Comparison of ENCODE assay signal across 19 cellular contexts in genomic region chr11:761526-762108, GRCh38. TPM values are rescaled to one million over a fixed set of nuclear protein-coding genes. Genes with fewer than 3 reads are reported as not detected.
DNase-seq lines count a peak whose midpoint lies in the region; ATAC-seq, FAIRE-seq and TF ChIP-seq lines count a peak whose summit lies in the region.
"Had no signal": no experiment of that assay in that cellular context is flagged by ENCODE, and none has a peak within 500 bp of the region (broad histone marks: within the 10 kb centered on the region; RNA-seq: fewer than 3 reads in every experiment).

No MANE protein-coding gene starts in this region.

- H2AFZ ChIP-seq in HepG2 (ENCODE audit: low read length): no peak overlapping the region

- in situ Hi-C loops in HepG2 (cut with HindIII; ENCODE audit: extremely low pct_ligation_motif_present, low pct_unique_long_range_greater_than_20kb): no loop called here

- FAIRE-seq in HepG2 (lab: Jason Lieb, UNC): no peak

- H3K36me3 ChIP-seq in HepG2 (replicated peaks in 1 of 2; ENCODE audit: control insufficient read depth in 1 of 2, insufficient read depth in 2 of 2, low read length in 2 of 2) (peaks cover 21 to 75% of the 10 kb centered on the region in 2 experiments), right lobe of liver (peaks cover 0 to 88% (median 28%) of the 10 kb centered on the region in 4 donors), breast epithelium (no peaks in the 10 kb centered on the region)

- no peaks in the 10 kb centered on the region for H3K27me3 Mint-ChIP-seq in type B pancreatic cell
- H3K27me3 Mint-ChIP-seq: activated naive CD8-positive, alpha-beta T cell treated with anti-CD3 and anti-CD28 coated beads, Interleukin-2, amount 50 U/mL, for 24 hours; CD8-positive, alpha-beta memory T cell; naive thymus-derived CD8-positive, alpha-beta T cell; progenitor cell of endocrine pancreas had no signal

- TF ChIP-seq EP300 in HepG2 (IDR thresholded peaks at IDR 0.05; ENCODE audit: low read depth in 2 of 2, low read length in 2 of 2) (no peak), HepG2 (CRISPR knock-in tag; IDR thresholded peaks at IDR 0.05; ENCODE audit: borderline replicate concordance) (no peak)

- TSS peak; percentile 32 for BruUV-seq in HepG2 (replicated peaks; lab: Mats Ljungman, UMichigan)

- H3K79me2 ChIP-seq in HepG2 (ENCODE audit: insufficient read depth, low read length): peaks cover 2% of the 10 kb centered on the region

- no peak for TF ChIP-seq RAD21 in HepG2 (CRISPR knock-in tag; IDR thresholded peaks at IDR 0.05)

- ATAC-seq in HepG2 (no peak), right lobe of liver (no peak), HG03469 (IDR thresholded peaks at IDR 0.05; ENCODE audit: unreplicated experiment) (no peak)
- ATAC-seq: naive thymus-derived CD8-positive, alpha-beta T cell had no signal

- H3K27ac Mint-ChIP-seq in type B pancreatic cell: peak overlapping the region; percentile 21
- H3K27ac Mint-ChIP-seq: progenitor cell of endocrine pancreas had no signal

- no peak overlapping the region for H3K4me2 ChIP-seq in HepG2 (ENCODE audit: low read depth, low read length)

- no peak overlapping the region for H3K9ac ChIP-seq in HepG2 (ENCODE audit: insufficient read depth, low read depth, low read length)

- H3K4me1 ChIP-seq in HepG2 (ENCODE audit: insufficient read depth, low read length) (no peaks in the 10 kb centered on the region), right lobe of liver (peaks cover 0 to 2% (median 0%) of the 10 kb centered on the region in 4 donors), breast epithelium (peaks cover 0 to 4% of the 10 kb centered on the region in 2 donors)

- H3K9me3 ChIP-seq in HepG2 (ENCODE audit: low read length) (no peaks in the 10 kb centered on the region), right lobe of liver (no peaks in the 10 kb centered on the region), breast epithelium (no peaks in the 10 kb centered on the region)

- H3K4me1 Mint-ChIP-seq in type B pancreatic cell (ENCODE audit: unreplicated experiment): no peaks in the 10 kb centered on the region
- H3K4me1 Mint-ChIP-seq: CD8-positive, alpha-beta memory T cell had no signal

- H3K36me3 Mint-ChIP-seq in type B pancreatic cell: peaks cover 4% of the 10 kb centered on the region

- H3K4me3 ChIP-seq in HepG2 (replicated peaks in 1 of 3; ENCODE audit: insufficient read depth in 1 of 3, low read depth in 2 of 3, low read length in 3 of 3): no peak overlapping the region
- H3K4me3 ChIP-seq in right lobe of liver: no peak overlapping the region
- no peak overlapping the region for H3K4me3 ChIP-seq in breast epithelium
- H3K4me3 ChIP-seq: skin epidermis had no signal

- TF ChIP-seq CTCF in HepG2 (CRISPR knock-in tag; IDR thresholded peaks at IDR 0.05) (no peak), right lobe of liver (IDR thresholded peaks at IDR 0.05) (no peak), breast epithelium (IDR thresholded peaks at IDR 0.05) (no peak), type B pancreatic cell (conservative IDR thresholded peaks at IDR 0.05) (no peak)

- no peak overlapping the region for H3K4me3 Mint-ChIP-seq in type B pancreatic cell
- H3K4me3 Mint-ChIP-seq: activated naive CD8-positive, alpha-beta T cell treated with anti-CD3 and anti-CD28 coated beads, Interleukin-2, amount 50 U/mL, for 24 hours; CD8-positive, alpha-beta memory T cell; naive thymus-derived CD8-positive, alpha-beta T cell had no signal

- H3K27ac ChIP-seq in HepG2 (ENCODE audit: extremely low read length, insufficient read depth, low read length) (no peak overlapping the region), right lobe of liver (no peak overlapping the region), breast epithelium (peak overlapping the region; percentile 71 to 73)

- no peak for TF ChIP-seq POLR2A in HepG2 (IDR thresholded peaks at IDR 0.05; ENCODE audit: insufficient read depth in 1 of 2, low read depth in 2 of 2, low read length in 2 of 2)
- TF ChIP-seq POLR2A in right lobe of liver (IDR thresholded peaks at IDR 0.05): no peak
- TF ChIP-seq POLR2A in breast epithelium (IDR thresholded peaks at IDR 0.05): no peak

- no peak for DNase-seq in HepG2 (ENCODE audit: low spot score)
- no peak for DNase-seq in right lobe of liver
- DNase-seq in breast epithelium (ENCODE audit: low spot score in 2 of 2): no peak
- no peak for DNase-seq in type B pancreatic cell (ENCODE audit: extremely low spot score, unreplicated experiment)
- no peak for DNase-seq in cortex of kidney (lab: John Stamatoyannopoulos, UW)
- DNase-seq: activated CD4-positive, alpha-beta T cell treated with anti-CD3 and anti-CD28 coated beads, Interleukin-2, amount 50 U/mL, for 1 hour; activated T-cell treated with anti-CD3 and anti-CD28 coated beads, Interleukin-2, amount 50 U/mL, for 48 hours; CD8-positive, alpha-beta memory T cell; central memory CD4-positive, alpha-beta T cell; DMS79; naive thymus-derived CD8-positive, alpha-beta T cell; NCI-H526 treated with DMSO at 0.1 percent for 48 hours; OCI-M1; stimulated activated CD4-positive, alpha-beta T cell treated with anti-CD3 and anti-CD28 coated beads, Interleukin-4, amount 100 ng/mL, for 1 hour had no signal

- 98% methylated on average over 8 of the region's 8 CpGs for WGBS in HepG2 (ENCODE audit: low lambda C conversion rate)
- 90% methylated on average over 7 of the region's 8 CpGs for WGBS in right lobe of liver (ENCODE audit: insufficient coverage, low coverage, low lambda C conversion rate, missing lambda C conversion rate)

- intact Hi-C loops in HepG2 (cut with micrococcal nuclease; ENCODE audit: unreplicated experiment) (loop anchor here (2.0 kb wide), 1 partner anchor 33 kb away; no protein-coding TSS in a partner anchor), right lobe of liver (cut with DNase I) (no loop called here), breast epithelium (cut with DNase I; ENCODE audit: low total_unique reads) (no loop called here)

- H3K9me3 Mint-ChIP-seq in type B pancreatic cell: no peaks in the 10 kb centered on the region
- H3K9me3 Mint-ChIP-seq: activated naive CD8-positive, alpha-beta T cell treated with anti-CD3 and anti-CD28 coated beads, Interleukin-2, amount 50 U/mL, for 24 hours; CD8-positive, alpha-beta memory T cell; naive thymus-derived CD8-positive, alpha-beta T cell had no signal

- H3K27me3 ChIP-seq in HepG2 (ENCODE audit: control insufficient read depth in 1 of 2, insufficient read depth in 2 of 2, low read length in 2 of 2): no peaks in the 10 kb centered on the region
- H3K27me3 ChIP-seq in right lobe of liver: no peaks in the 10 kb centered on the region
- no peaks in the 10 kb centered on the region for H3K27me3 ChIP-seq in breast epithelium

- peaks cover 9% of the 10 kb centered on the region; the same call in 1 of the 2 replicates for H4K20me1 ChIP-seq in HepG2 (ENCODE audit: insufficient read depth, low read length)

- CTCF ChIA-PET in HepG2 (lab: Yijun Ruan, JAX; ENCODE audit: low intra/inter-chr PET ratio, low total read pairs): no interaction called here

- POLR2A ChIA-PET in HepG2 (lab: Yijun Ruan, JAX): no interaction called here

RNA-seq across cellular contexts. Expression of gene TALDO1, which starts 14.4 kb away (rescaled TPM):
- total RNA-seq in HepG2 (2016; rRNA removed; fragmentation: Illumina TruSeq; extraction: Trizol) (240 and 336 TPM in 2 replicates), right lobe of liver (100 to 1,000 TPM; 102 to 184 (median 150) TPM), breast epithelium (100 to 1,000 TPM; 137 to 239 (median 141) TPM), type B pancreatic cell (ENCODE audit: low replicate concordance) (189 and 288 TPM in 2 replicates)
- total RNA-seq in HepG2 (2016; cell fraction: cytosol; rRNA removed; fragmentation: Illumina TruSeq; extraction: Trizol; ENCODE audit: low read depth): 94.7 and 94.9 TPM in 2 replicates
- 233 and 351 TPM in 2 replicates for total RNA-seq in HepG2 (2016; cell fraction: insoluble cytoplasmic fraction; rRNA removed; fragmentation: Illumina TruSeq; extraction: Trizol)
- 97.2 and 101 TPM in 2 replicates for total RNA-seq in HepG2 (2016; cell fraction: membrane; rRNA removed; fragmentation: Illumina TruSeq; extraction: Trizol)
- 84.2 and 97.2 TPM in 2 replicates for total RNA-seq in HepG2 (2016; cell fraction: nucleus; rRNA removed; fragmentation: Illumina TruSeq; extraction: Trizol)
- polyA plus RNA-seq in HepG2 (2011; rRNA removed): 88.1 and 107 TPM in 2 replicates
- polyA plus RNA-seq in HepG2 (2011; cell fraction: cytosol; rRNA removed): 93.4 and 124 TPM in 2 replicates
- polyA plus RNA-seq in HepG2 (2011; cell fraction: nucleus; rRNA removed): 50.1 and 56.3 TPM in 2 replicates
- 89.8 and 93.0 TPM in 2 replicates for polyA plus RNA-seq in HepG2 (2012)
- polyA plus RNA-seq in HepG2 (2016; cell fraction: cytosol; fragmentation: Illumina TruSeq; extraction: Trizol; ENCODE audit: low read depth): 78.6 and 81.5 TPM in 2 replicates
- polyA plus RNA-seq in HepG2 (2016; cell fraction: insoluble cytoplasmic fraction; fragmentation: Illumina TruSeq; extraction: Trizol; ENCODE audit: low read depth): 291 and 296 TPM in 2 replicates
- 74.1 and 77.8 TPM in 2 replicates for polyA plus RNA-seq in HepG2 (2016; cell fraction: membrane; fragmentation: Illumina TruSeq; extraction: Trizol; ENCODE audit: low read depth)
- 141 and 146 TPM in 2 replicates for polyA plus RNA-seq in HepG2 (2016; cell fraction: nucleus; fragmentation: Illumina TruSeq; extraction: Trizol; ENCODE audit: insufficient read depth, low read depth)
- 76.8 and 132 TPM in 2 replicates for polyA minus RNA-seq in HepG2 (2011; rRNA and poly(A)+ RNA removed; ENCODE audit: low replicate concordance)
- 46.9 and 78.3 TPM in 2 replicates for polyA minus RNA-seq in HepG2 (2011; cell fraction: cytosol; rRNA and poly(A)+ RNA removed)
- polyA minus RNA-seq in HepG2 (2011; cell fraction: nucleus; rRNA and poly(A)+ RNA removed): 15.8 and 16.4 TPM in 2 replicates

RNA-seq across cellular contexts. Expression of gene GATD1, which starts 15.7 kb away (rescaled TPM):
- 35.8 and 60.5 TPM in 2 replicates for total RNA-seq in HepG2 (2016; rRNA removed; fragmentation: Illumina TruSeq; extraction: Trizol)
- total RNA-seq in HepG2 (2016; cell fraction: cytosol; rRNA removed; fragmentation: Illumina TruSeq; extraction: Trizol; ENCODE audit: low read depth): 8.1 and 9.3 TPM in 2 replicates
- total RNA-seq in HepG2 (2016; cell fraction: insoluble cytoplasmic fraction; rRNA removed; fragmentation: Illumina TruSeq; extraction: Trizol): 33.7 and 52.3 TPM in 2 replicates
- 20.6 and 22.3 TPM in 2 replicates for total RNA-seq in HepG2 (2016; cell fraction: membrane; rRNA removed; fragmentation: Illumina TruSeq; extraction: Trizol)
- 42.6 and 48.3 TPM in 2 replicates for total RNA-seq in HepG2 (2016; cell fraction: nucleus; rRNA removed; fragmentation: Illumina TruSeq; extraction: Trizol)
- polyA plus RNA-seq in HepG2 (2011; rRNA removed): 31.3 and 40.0 TPM in 2 replicates
- 18.2 and 31.2 TPM in 2 replicates for polyA plus RNA-seq in HepG2 (2011; cell fraction: cytosol; rRNA removed)
- polyA plus RNA-seq in HepG2 (2011; cell fraction: nucleus; rRNA removed): 244 and 302 TPM in 2 replicates
- polyA plus RNA-seq in HepG2 (2012): 22.2 and 27.6 TPM in 2 replicates
- 7.3 and 8.3 TPM in 2 replicates for polyA plus RNA-seq in HepG2 (2016; cell fraction: cytosol; fragmentation: Illumina TruSeq; extraction: Trizol; ENCODE audit: low read depth)
- polyA plus RNA-seq in HepG2 (2016; cell fraction: insoluble cytoplasmic fraction; fragmentation: Illumina TruSeq; extraction: Trizol; ENCODE audit: low read depth): 29.8 and 37.5 TPM in 2 replicates
- 10.4 and 13.8 TPM in 2 replicates for polyA plus RNA-seq in HepG2 (2016; cell fraction: membrane; fragmentation: Illumina TruSeq; extraction: Trizol; ENCODE audit: low read depth)
- 92.6 and 114 TPM in 2 replicates for polyA plus RNA-seq in HepG2 (2016; cell fraction: nucleus; fragmentation: Illumina TruSeq; extraction: Trizol; ENCODE audit: insufficient read depth, low read depth)
- 20.9 and 51.8 TPM in 2 replicates for polyA minus RNA-seq in HepG2 (2011; rRNA and poly(A)+ RNA removed; ENCODE audit: low replicate concordance)
- 15.0 and 21.0 TPM in 2 replicates for polyA minus RNA-seq in HepG2 (2011; cell fraction: cytosol; rRNA and poly(A)+ RNA removed)
- 25.6 and 29.0 TPM in 2 replicates for polyA minus RNA-seq in HepG2 (2011; cell fraction: nucleus; rRNA and poly(A)+ RNA removed)
- total RNA-seq in right lobe of liver: 10 to 100 TPM; 15.8 to 31.9 (median 27.7) TPM
- total RNA-seq in breast epithelium: 10 to 100 TPM in 2 of 3 donors, 1 to 10 TPM in 1; 9.9 to 17.4 (median 16.4) TPM
- total RNA-seq in type B pancreatic cell (ENCODE audit: low replicate concordance): 80.1 and 80.9 TPM in 2 replicates

RNA-seq across cellular contexts. Expression of gene CEND1, which starts 28.3 kb away (rescaled TPM):
- not detected in 2 replicates for total RNA-seq in HepG2 (2016; rRNA removed; fragmentation: Illumina TruSeq; extraction: Trizol)
- not detected in 2 replicates for total RNA-seq in HepG2 (2016; cell fraction: cytosol; rRNA removed; fragmentation: Illumina TruSeq; extraction: Trizol; ENCODE audit: low read depth)
- not detected in 2 replicates for total RNA-seq in HepG2 (2016; cell fraction: insoluble cytoplasmic fraction; rRNA removed; fragmentation: Illumina TruSeq; extraction: Trizol)
- not detected in 2 replicates for total RNA-seq in HepG2 (2016; cell fraction: membrane; rRNA removed; fragmentation: Illumina TruSeq; extraction: Trizol)
- total RNA-seq in HepG2 (2016; cell fraction: nucleus; rRNA removed; fragmentation: Illumina TruSeq; extraction: Trizol): not detected in 2 replicates
- not detected in 2 replicates for polyA plus RNA-seq in HepG2 (2011; rRNA removed)
- not detected in 2 replicates for polyA plus RNA-seq in HepG2 (2011; cell fraction: cytosol; rRNA removed)
- polyA plus RNA-seq in HepG2 (2011; cell fraction: nucleus; rRNA removed): 0.07 TPM in 1 of 2 replicates, not detected in the other
- 0.11 TPM in 1 of 2 replicates, not detected in the other for polyA plus RNA-seq in HepG2 (2012)
- not detected in 2 replicates for polyA plus RNA-seq in HepG2 (2016; cell fraction: cytosol; fragmentation: Illumina TruSeq; extraction: Trizol; ENCODE audit: low read depth)
- not detected in 2 replicates for polyA plus RNA-seq in HepG2 (2016; cell fraction: insoluble cytoplasmic fraction; fragmentation: Illumina TruSeq; extraction: Trizol; ENCODE audit: low read depth)
- not detected in 2 replicates for polyA plus RNA-seq in HepG2 (2016; cell fraction: membrane; fragmentation: Illumina TruSeq; extraction: Trizol; ENCODE audit: low read depth)
- not detected in 2 replicates for polyA plus RNA-seq in HepG2 (2016; cell fraction: nucleus; fragmentation: Illumina TruSeq; extraction: Trizol; ENCODE audit: insufficient read depth, low read depth)
- not detected in 2 replicates for polyA minus RNA-seq in HepG2 (2011; rRNA and poly(A)+ RNA removed; ENCODE audit: low replicate concordance)
- polyA minus RNA-seq in HepG2 (2011; cell fraction: cytosol; rRNA and poly(A)+ RNA removed): not detected in 2 replicates
- polyA minus RNA-seq in HepG2 (2011; cell fraction: nucleus; rRNA and poly(A)+ RNA removed): not detected in 2 replicates
- total RNA-seq in right lobe of liver: not detected
- total RNA-seq in breast epithelium: not detected
- 0.17 and 0.89 TPM in 2 replicates for total RNA-seq in type B pancreatic cell (ENCODE audit: low replicate concordance)
- total RNA-seq: naive thymus-derived CD8-positive, alpha-beta T cell; progenitor cell of endocrine pancreas had no signal
- polyA plus RNA-seq: keratinocyte; naive thymus-derived CD8-positive, alpha-beta T cell had no signal

RNA-seq across cellular contexts. Expression of gene SLC25A22, which starts 36.5 kb away (rescaled TPM):
- total RNA-seq in HepG2 (2016; rRNA removed; fragmentation: Illumina TruSeq; extraction: Trizol) (8.0 and 12.4 TPM in 2 replicates), right lobe of liver (10 to 100 TPM; 20.6 to 40.2 (median 29.9) TPM), breast epithelium (10 to 100 TPM in 1 of 3 donors, 1 to 10 TPM in 2; 2.7 to 11.5 (median 4.7) TPM), type B pancreatic cell (ENCODE audit: low replicate concordance) (31.6 and 35.6 TPM in 2 replicates)
- total RNA-seq in HepG2 (2016; cell fraction: cytosol; rRNA removed; fragmentation: Illumina TruSeq; extraction: Trizol; ENCODE audit: low read depth): 4.2 and 5.7 TPM in 2 replicates
- 8.0 and 11.4 TPM in 2 replicates for total RNA-seq in HepG2 (2016; cell fraction: insoluble cytoplasmic fraction; rRNA removed; fragmentation: Illumina TruSeq; extraction: Trizol)
- 8.3 and 9.2 TPM in 2 replicates for total RNA-seq in HepG2 (2016; cell fraction: membrane; rRNA removed; fragmentation: Illumina TruSeq; extraction: Trizol)
- total RNA-seq in HepG2 (2016; cell fraction: nucleus; rRNA removed; fragmentation: Illumina TruSeq; extraction: Trizol): 7.7 and 9.2 TPM in 2 replicates
- polyA plus RNA-seq in HepG2 (2011; rRNA removed): 19.2 and 20.5 TPM in 2 replicates
- 5.9 and 7.9 TPM in 2 replicates for polyA plus RNA-seq in HepG2 (2011; cell fraction: cytosol; rRNA removed)
- 50.3 and 61.9 TPM in 2 replicates for polyA plus RNA-seq in HepG2 (2011; cell fraction: nucleus; rRNA removed)
- 7.5 and 11.4 TPM in 2 replicates for polyA plus RNA-seq in HepG2 (2012)
- 2.6 and 3.7 TPM in 2 replicates for polyA plus RNA-seq in HepG2 (2016; cell fraction: cytosol; fragmentation: Illumina TruSeq; extraction: Trizol; ENCODE audit: low read depth)
- 13.5 and 14.7 TPM in 2 replicates for polyA plus RNA-seq in HepG2 (2016; cell fraction: insoluble cytoplasmic fraction; fragmentation: Illumina TruSeq; extraction: Trizol; ENCODE audit: low read depth)
- 8.3 and 8.7 TPM in 2 replicates for polyA plus RNA-seq in HepG2 (2016; cell fraction: membrane; fragmentation: Illumina TruSeq; extraction: Trizol; ENCODE audit: low read depth)
- 25.5 and 28.7 TPM in 2 replicates for polyA plus RNA-seq in HepG2 (2016; cell fraction: nucleus; fragmentation: Illumina TruSeq; extraction: Trizol; ENCODE audit: insufficient read depth, low read depth)
- polyA minus RNA-seq in HepG2 (2011; rRNA and poly(A)+ RNA removed; ENCODE audit: low replicate concordance): 19.4 and 40.7 TPM in 2 replicates
- 8.5 and 14.7 TPM in 2 replicates for polyA minus RNA-seq in HepG2 (2011; cell fraction: cytosol; rRNA and poly(A)+ RNA removed)
- polyA minus RNA-seq in HepG2 (2011; cell fraction: nucleus; rRNA and poly(A)+ RNA removed): 14.9 and 16.0 TPM in 2 replicates

RNA-seq across cellular contexts. Expression of gene PIDD1, which starts 43.4 kb away (rescaled TPM):
- 7.9 and 16.0 TPM in 2 replicates for total RNA-seq in HepG2 (2016; rRNA removed; fragmentation: Illumina TruSeq; extraction: Trizol)
- total RNA-seq in HepG2 (2016; cell fraction: cytosol; rRNA removed; fragmentation: Illumina TruSeq; extraction: Trizol; ENCODE audit: low read depth): 3.5 and 4.1 TPM in 2 replicates
- total RNA-seq in HepG2 (2016; cell fraction: insoluble cytoplasmic fraction; rRNA removed; fragmentation: Illumina TruSeq; extraction: Trizol): 8.8 and 17.2 TPM in 2 replicates
- 7.4 and 7.9 TPM in 2 replicates for total RNA-seq in HepG2 (2016; cell fraction: membrane; rRNA removed; fragmentation: Illumina TruSeq; extraction: Trizol)
- total RNA-seq in HepG2 (2016; cell fraction: nucleus; rRNA removed; fragmentation: Illumina TruSeq; extraction: Trizol): 17.2 and 22.2 TPM in 2 replicates
- 14.3 and 17.7 TPM in 2 replicates for polyA plus RNA-seq in HepG2 (2011; rRNA removed)
- polyA plus RNA-seq in HepG2 (2011; cell fraction: cytosol; rRNA removed): 5.0 and 12.7 TPM in 2 replicates
- polyA plus RNA-seq in HepG2 (2011; cell fraction: nucleus; rRNA removed): 234 and 353 TPM in 2 replicates
- polyA plus RNA-seq in HepG2 (2012): 6.8 and 9.8 TPM in 2 replicates
- polyA plus RNA-seq in HepG2 (2016; cell fraction: cytosol; fragmentation: Illumina TruSeq; extraction: Trizol; ENCODE audit: low read depth): 3.7 and 3.9 TPM in 2 replicates
- polyA plus RNA-seq in HepG2 (2016; cell fraction: insoluble cytoplasmic fraction; fragmentation: Illumina TruSeq; extraction: Trizol; ENCODE audit: low read depth): 12.6 and 15.2 TPM in 2 replicates
- 7.8 and 9.8 TPM in 2 replicates for polyA plus RNA-seq in HepG2 (2016; cell fraction: membrane; fragmentation: Illumina TruSeq; extraction: Trizol; ENCODE audit: low read depth)
- polyA plus RNA-seq in HepG2 (2016; cell fraction: nucleus; fragmentation: Illumina TruSeq; extraction: Trizol; ENCODE audit: insufficient read depth, low read depth): 93.2 and 101 TPM in 2 replicates
- polyA minus RNA-seq in HepG2 (2011; rRNA and poly(A)+ RNA removed; ENCODE audit: low replicate concordance): 2.9 and 14.9 TPM in 2 replicates
- polyA minus RNA-seq in HepG2 (2011; cell fraction: cytosol; rRNA and poly(A)+ RNA removed): 3.4 and 7.0 TPM in 2 replicates
- polyA minus RNA-seq in HepG2 (2011; cell fraction: nucleus; rRNA and poly(A)+ RNA removed): 19.3 TPM in 2 replicates
- 10 to 100 TPM in 2 of 6 experiments, 1 to 10 TPM in 4; 6.5 to 11.8 (median 9.8) TPM for total RNA-seq in right lobe of liver
- total RNA-seq in breast epithelium: 10 to 100 TPM; 10.2 to 17.3 (median 16.7) TPM
- total RNA-seq in type B pancreatic cell (ENCODE audit: low replicate concordance): 32.7 and 44.5 TPM in 2 replicates

Comparison
In these comparisons a context has a peak if more than half of its experiments do, and no peak if none do; other contexts are left out.
1. H3K27ac ChIP-seq: peak in breast epithelium (2 of 2); none in HepG2 (single experiment) and right lobe of liver (0 of 3).